15 cellular contexts compared by ENCODE assay signal in genomic region chr6:107554326-107554725, GRCh38.
A peak's percentile ranks its signal among the peaks of the same experiment; 100 is the strongest.
DNase-seq lines count a peak whose midpoint lies in the region; ATAC-seq and TF ChIP-seq lines count a peak whose summit lies in the region.
"Had no signal": no experiment of that assay in that cellular context is flagged by ENCODE, and none has a peak within 500 bp of the region (broad histone marks: within the 10 kb centered on the region; RNA-seq: fewer than 3 reads in every experiment).

No MANE protein-coding gene starts in this region.

- peaks cover 18% of the 10 kb centered on the region for H3F3A ChIP-seq in neural progenitor cell (ENCODE audit: low read depth)

- H3K27ac ChIP-seq in cingulate gyrus (ENCODE audit: low read depth, low read length) (peak overlapping the region; percentile 33), neural progenitor cell (no peak overlapping the region)

- no peaks in the 10 kb centered on the region for H3K79me2 ChIP-seq in neural progenitor cell (ENCODE audit: low read depth)

- no TSS peak for BruUV-seq in Calu3 (replicated peaks; lab: Mats Ljungman, UMichigan)

- H3K9ac ChIP-seq in neural progenitor cell: no peak overlapping the region

- DNase-seq in SK-N-DZ (ENCODE audit: low spot score) (peak; percentile 46), neural progenitor cell (ENCODE audit: low spot score) (no peak), Calu3 (no peak)
- DNase-seq: CD4-positive, alpha-beta memory T cell; COR-L47; DMS153; EL; GDM1; H9 had no signal

- H3K36me3 ChIP-seq in neural progenitor cell: no peaks in the 10 kb centered on the region

- no peak overlapping the region for H2AFZ ChIP-seq in neural progenitor cell (replicated peaks)
- H2AFZ ChIP-seq: GM23338 had no signal

- H3K36me3 Mint-ChIP-seq in neural progenitor cell (peaks cover 22% of the 10 kb centered on the region), Calu3 (ENCODE audit: insufficient read depth, unreplicated experiment) (no peaks in the 10 kb centered on the region)
- H3K36me3 Mint-ChIP-seq: CD4-positive, alpha-beta memory T cell had no signal

- H3K27ac Mint-ChIP-seq in neural progenitor cell: peak overlapping the region; percentile 91
- H3K27ac Mint-ChIP-seq in Calu3 (ENCODE audit: unreplicated experiment): no peak overlapping the region
- H3K27ac Mint-ChIP-seq: CD4-positive, alpha-beta memory T cell; GM23338; H9 had no signal

- H3K9me3 ChIP-seq in neural progenitor cell (ENCODE audit: low read depth): no peaks in the 10 kb centered on the region

- peaks cover 53% of the 10 kb centered on the region for H3K4me1 Mint-ChIP-seq in neural progenitor cell
- no peaks in the 10 kb centered on the region for H3K4me1 Mint-ChIP-seq in Calu3 (ENCODE audit: low read depth, unreplicated experiment)
- H3K4me1 Mint-ChIP-seq: CD4-positive, alpha-beta memory T cell had no signal

- ATAC-seq in HG02623 (IDR thresholded peaks at IDR 0.05; ENCODE audit: unreplicated experiment) (no peak), GM21717 (IDR thresholded peaks at IDR 0.05; ENCODE audit: unreplicated experiment) (no peak)
- ATAC-seq: GM12878, GM23338, HCT116 had no signal

- intact Hi-C loops in Calu3 (cut with micrococcal nuclease; ENCODE audit: unreplicated experiment): no loop called here

- H3K27me3 Mint-ChIP-seq in neural progenitor cell (ENCODE audit: insufficient read depth, low read depth) (no peaks in the 10 kb centered on the region), Calu3 (ENCODE audit: unreplicated experiment) (no peaks in the 10 kb centered on the region)

- no peak for TF ChIP-seq CTCF in neural progenitor cell (IDR thresholded peaks at IDR 0.05)
- TF ChIP-seq CTCF in Calu3 (IDR thresholded peaks at IDR 0.05; ENCODE audit: unreplicated experiment): no peak

- H4K20me1 ChIP-seq in neural progenitor cell (ENCODE audit: low read depth): peaks cover 6% of the 10 kb centered on the region

- CTCF ChIA-PET in Calu3 (lab: Charles Lee): no interaction called here

- no peaks in the 10 kb centered on the region for H3K27me3 ChIP-seq in neural progenitor cell

- H3K4me1 ChIP-seq in neural progenitor cell: peaks cover 21% of the 10 kb centered on the region

- H3K4me2 ChIP-seq in neural progenitor cell: no peak overlapping the region
- H3K4me2 ChIP-seq: GM23338 had no signal

- H3K9me3 Mint-ChIP-seq in neural progenitor cell (no peaks in the 10 kb centered on the region), Calu3 (ENCODE audit: low read depth, unreplicated experiment) (no peaks in the 10 kb centered on the region)
- H3K9me3 Mint-ChIP-seq: GM23338, H9 had no signal

- H3K4me3 Mint-ChIP-seq in neural progenitor cell: no peak overlapping the region
- H3K4me3 Mint-ChIP-seq in Calu3 (ENCODE audit: low read depth, unreplicated experiment): no peak overlapping the region
- H3K4me3 Mint-ChIP-seq: CD4-positive, alpha-beta memory T cell; GM23338; H9 had no signal

- no peak overlapping the region for H3K4me3 ChIP-seq in neural progenitor cell
- H3K4me3 ChIP-seq: GM12878, GM23338 had no signal
